In genomic region chr10:60490013-60490412, GRCh38 we compare ENCODE assay signal across 22 cellular contexts.
DNase-seq lines count a peak whose midpoint lies in the region; ATAC-seq and TF ChIP-seq lines count a peak whose summit lies in the region.
"Had no signal": no experiment of that assay in that cellular context is flagged by ENCODE, and none has a peak within 500 bp of the region (broad histone marks: within the 10 kb centered on the region; RNA-seq: fewer than 3 reads in every experiment).

No MANE protein-coding gene starts in this region.

- no peak for TF ChIP-seq CTCF in fibroblast of villous mesenchyme (IDR thresholded peaks at IDR 0.05; ENCODE audit: insufficient read depth, low read depth, low read length)

- H3K36me3 Mint-ChIP-seq in activated naive CD8-positive, alpha-beta T cell treated with anti-CD3 and anti-CD28 coated beads, Interleukin-2, amount 50 U/mL, for 24 hours (ENCODE audit: low read depth), result no peaks in the 10 kb centered on the region
- no peaks in the 10 kb centered on the region for H3K36me3 Mint-ChIP-seq in activated naive CD8-positive, alpha-beta T cell treated with anti-CD3 and anti-CD28 coated beads for 36 hours
- peaks cover 0 to 3% (median 0%) of the 10 kb centered on the region in 3 donors for H3K36me3 Mint-ChIP-seq in CD8-positive, alpha-beta memory T cell

- H3K4me1 ChIP-seq in adipocyte (ENCODE audit: control insufficient read depth, insufficient read depth, low read length) (no peaks in the 10 kb centered on the region), aorta (ENCODE audit: control insufficient read depth in 1 of 2, insufficient read depth in 2 of 2, low read length in 2 of 2) (no peaks in the 10 kb centered on the region)
- no peaks in the 10 kb centered on the region for H3K4me1 ChIP-seq in CD8-positive, alpha-beta memory T cell (ENCODE audit: insufficient read depth, low read length)
- H3K4me1 ChIP-seq: BLaER1 treated with 17β-estradiol and CSF1 and Interleukin-3, amounts not matched to agents 10 nM and 100 nM; lower lobe of right lung had no signal

- H3K27me3 ChIP-seq in adipocyte (replicated peaks; ENCODE audit: control insufficient read depth, insufficient read depth, low read length) (no peaks in the 10 kb centered on the region), aorta (ENCODE audit: control insufficient read depth in 1 of 2, insufficient read depth in 2 of 2, low read length in 1 of 2) (no peaks in the 10 kb centered on the region)
- H3K27me3 ChIP-seq in CD8-positive, alpha-beta memory T cell (ENCODE audit: insufficient read depth, low read length, poor library complexity, severe bottlenecking), result no peaks in the 10 kb centered on the region
- H3K27me3 ChIP-seq: BLaER1 treated with 17β-estradiol and CSF1 and Interleukin-3, amounts not matched to agents 10 nM and 100 nM had no signal

- no peaks in the 10 kb centered on the region for H3K9me3 Mint-ChIP-seq in activated naive CD8-positive, alpha-beta T cell treated with anti-CD3 and anti-CD28 coated beads, Interleukin-2, amount 50 U/mL, for 24 hours
- no peaks in the 10 kb centered on the region for H3K9me3 Mint-ChIP-seq in activated naive CD8-positive, alpha-beta T cell treated with anti-CD3 and anti-CD28 coated beads for 36 hours
- no peaks in the 10 kb centered on the region for H3K9me3 Mint-ChIP-seq in CD8-positive, alpha-beta memory T cell

- H3K9ac ChIP-seq in adipocyte (ENCODE audit: low read length), result no peak overlapping the region
- H3K9ac ChIP-seq: BLaER1 treated with 17β-estradiol and CSF1 and Interleukin-3, amounts not matched to agents 10 nM and 100 nM had no signal

- H3K9me3 ChIP-seq in adipocyte (ENCODE audit: control insufficient read depth, low read length) (no peaks in the 10 kb centered on the region), aorta (ENCODE audit: control insufficient read depth, low read length) (no peaks in the 10 kb centered on the region)
- H3K9me3 ChIP-seq in CD8-positive, alpha-beta memory T cell (ENCODE audit: low read length), result no peaks in the 10 kb centered on the region
- H3K9me3 ChIP-seq: BLaER1 treated with 17β-estradiol and CSF1 and Interleukin-3, amounts not matched to agents 10 nM and 100 nM; lower lobe of right lung had no signal

- H3K36me3 ChIP-seq in adipocyte (ENCODE audit: control insufficient read depth, insufficient read depth, low read length, severe bottlenecking), result no peaks in the 10 kb centered on the region
- H3K36me3 ChIP-seq in aorta (ENCODE audit: control insufficient read depth in 1 of 2, insufficient read depth in 2 of 2, low read length in 1 of 2), result no peaks in the 10 kb centered on the region
- no peaks in the 10 kb centered on the region for H3K36me3 ChIP-seq in CD8-positive, alpha-beta memory T cell (ENCODE audit: insufficient read depth, low read length)
- H3K36me3 ChIP-seq: BLaER1 treated with 17β-estradiol and CSF1 and Interleukin-3, amounts not matched to agents 10 nM and 100 nM; lower lobe of right lung had no signal

- DNase-seq in activated naive CD8-positive, alpha-beta T cell treated with anti-CD3 and anti-CD28 coated beads, Interleukin-2, amount 50 U/mL, for 24 hours, result no peak
- DNase-seq in activated naive CD8-positive, alpha-beta T cell treated with anti-CD3 and anti-CD28 coated beads for 36 hours, result no peak
- DNase-seq in adipocyte (ENCODE audit: low read depth) (peak; percentile 49), fibroblast of villous mesenchyme (ENCODE audit: low read depth) (peak; percentile 34), aorta (no peak), NCI-H2196 (lab: John Stamatoyannopoulos, UW; ENCODE audit: unreplicated experiment) (no peak)
- DNase-seq in CD8-positive, alpha-beta memory T cell, result no peak
- DNase-seq: activated CD8-positive, alpha-beta memory T cell treated with anti-CD3 and anti-CD28 coated beads, Interleukin-2, amount 50 U/mL, for 4 hours; activated effector memory CD4-positive, alpha-beta T cell treated with Interleukin-2 at 50 U/mL for 16 hours; effector CD4-positive, alpha-beta T cell; erythroblast; glutamatergic neuron; lower lobe of right lung; NCI-H187; NCI-H2227 treated with DMSO at 0.1 percent for 48 hours; NCI-H82; right cardiac atrium; stimulated activated CD8-positive, alpha-beta memory T cell treated with anti-CD3 and anti-CD28 coated beads, Interleukin-4, amount 100 ng/mL, for 48 hours had no signal

- H3K4me3 Mint-ChIP-seq in activated naive CD8-positive, alpha-beta T cell treated with anti-CD3 and anti-CD28 coated beads, Interleukin-2, amount 50 U/mL, for 24 hours, result no peak overlapping the region
- H3K4me3 Mint-ChIP-seq in activated naive CD8-positive, alpha-beta T cell treated with anti-CD3 and anti-CD28 coated beads for 36 hours, result no peak overlapping the region
- H3K4me3 Mint-ChIP-seq in CD8-positive, alpha-beta memory T cell, result no peak overlapping the region

- CTCF ChIA-PET in CD8-positive, alpha-beta memory T cell (lab: Charles Lee), result no interaction called here

- no peaks in the 10 kb centered on the region for H3K4me1 Mint-ChIP-seq in activated naive CD8-positive, alpha-beta T cell treated with anti-CD3 and anti-CD28 coated beads, Interleukin-2, amount 50 U/mL, for 24 hours
- no peaks in the 10 kb centered on the region for H3K4me1 Mint-ChIP-seq in activated naive CD8-positive, alpha-beta T cell treated with anti-CD3 and anti-CD28 coated beads for 36 hours
- peaks cover 0 to 17% (median 2%) of the 10 kb centered on the region in 3 donors for H3K4me1 Mint-ChIP-seq in CD8-positive, alpha-beta memory T cell

- intact Hi-C loops in aorta (cut with DNase I), result no loop called here

- no peak overlapping the region for H3K27ac Mint-ChIP-seq in activated naive CD8-positive, alpha-beta T cell treated with anti-CD3 and anti-CD28 coated beads, Interleukin-2, amount 50 U/mL, for 24 hours
- no peak overlapping the region for H3K27ac Mint-ChIP-seq in activated naive CD8-positive, alpha-beta T cell treated with anti-CD3 and anti-CD28 coated beads for 36 hours
- peak overlapping the region in 1 of 8 donors; percentile 48 for H3K27ac Mint-ChIP-seq in CD8-positive, alpha-beta memory T cell

- no peak overlapping the region for H3K27ac ChIP-seq in aorta (ENCODE audit: low read depth in 1 of 2, low read length in 2 of 2)
- no peak overlapping the region for H3K27ac ChIP-seq in CD8-positive, alpha-beta memory T cell (ENCODE audit: low read depth, low read length)
- H3K27ac ChIP-seq: BLaER1 treated with 17β-estradiol and CSF1 and Interleukin-3, amounts not matched to agents 10 nM and 100 nM; lower lobe of right lung; PC-9 had no signal

- POLR2A ChIA-PET in CD8-positive, alpha-beta memory T cell (lab: Charles Lee), result no interaction called here

- H3K27me3 Mint-ChIP-seq in activated naive CD8-positive, alpha-beta T cell treated with anti-CD3 and anti-CD28 coated beads, Interleukin-2, amount 50 U/mL, for 24 hours, result peaks cover 3% of the 10 kb centered on the region
- H3K27me3 Mint-ChIP-seq in activated naive CD8-positive, alpha-beta T cell treated with anti-CD3 and anti-CD28 coated beads for 36 hours, result peaks cover 7% of the 10 kb centered on the region
- H3K27me3 Mint-ChIP-seq in CD8-positive, alpha-beta memory T cell, result no peaks in the 10 kb centered on the region

- ATAC-seq in activated naive CD8-positive, alpha-beta T cell treated with anti-CD3 and anti-CD28 coated beads, Interleukin-2, amount 50 U/mL, for 24 hours, result peak; percentile 10
- ATAC-seq in aorta (ENCODE audit: low FRiP score), result no peak
- no peak for ATAC-seq in HG02970 (IDR thresholded peaks at IDR 0.05; ENCODE audit: low FRiP score, unreplicated experiment)
- ATAC-seq: K562, right cardiac atrium had no signal

- whole genome bisulfite sequencing in aorta, 2 donors, result 13 to 16% methylated on average over 3 of the region's 3 CpGs

- no peak overlapping the region for H3K4me3 ChIP-seq in adipocyte (ENCODE audit: low read length)
- no peak overlapping the region for H3K4me3 ChIP-seq in fibroblast of villous mesenchyme (ENCODE audit: low read depth, low read length)
- no peak overlapping the region for H3K4me3 ChIP-seq in aorta (ENCODE audit: low read length in 2 of 2)
- H3K4me3 ChIP-seq in CD8-positive, alpha-beta memory T cell (ENCODE audit: low read length), result no peak overlapping the region
- H3K4me3 ChIP-seq: BLaER1 treated with 17β-estradiol and CSF1 and Interleukin-3, amounts not matched to agents 10 nM and 100 nM; K562; lower lobe of right lung; PC-9 had no signal

Comparison
In these comparisons a context has a peak if more than half of its experiments do, and no peak if none do; other contexts are left out.
1. DNase-seq: peak in adipocyte (single experiment) and fibroblast of villous mesenchyme (single experiment); none in activated naive CD8-positive, alpha-beta T cell treated with anti-CD3 and anti-CD28 coated beads, Interleukin-2, amount 50 U/mL, for 24 hours (single experiment), activated naive CD8-positive, alpha-beta T cell treated with anti-CD3 and anti-CD28 coated beads for 36 hours (single experiment), aorta (0 of 2), CD8-positive, alpha-beta memory T cell (0 of 5) and NCI-H2196 (single experiment).